ENCODE assay signal across 16 cellular contexts in the genomic region with DNA sequence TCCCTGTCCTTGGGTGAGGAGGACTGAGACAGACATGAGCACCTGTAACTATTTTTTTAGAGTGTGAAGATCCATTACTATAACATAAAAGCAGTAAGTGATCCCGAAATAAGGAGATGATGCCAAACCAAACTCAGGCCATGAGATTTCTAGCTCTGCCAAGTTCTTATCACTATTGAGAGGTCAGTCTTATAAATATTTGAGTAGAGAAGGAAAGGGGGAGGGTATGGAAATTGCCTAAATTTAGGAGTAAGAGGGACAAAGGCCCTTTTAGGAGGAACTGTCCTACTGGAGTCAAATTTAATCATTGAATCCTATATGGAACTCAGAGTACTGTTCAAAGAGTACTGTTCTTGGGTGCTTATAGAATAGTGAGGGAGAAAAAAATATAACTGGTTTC.
DNase-seq lines count a peak whose midpoint lies in the region; ATAC-seq and TF ChIP-seq lines count a peak whose summit lies in the region.
"Had no signal": no experiment of that assay in that cellular context is flagged by ENCODE, and none has a peak within 500 bp of the region (broad histone marks: within the 10 kb centered on the region; RNA-seq: fewer than 3 reads in every experiment).

No MANE protein-coding gene starts in this region.

- no peak overlapping the region for H3K4me3 ChIP-seq in Caco-2 (ENCODE audit: low read depth, low read length)
- H3K4me3 ChIP-seq in IMR-90 (ENCODE audit: insufficient read depth, low read depth, low read length) = no peak overlapping the region
- H3K4me3 ChIP-seq in mucosa of descending colon = no peak overlapping the region

- no peaks in the 10 kb centered on the region for H4K20me1 ChIP-seq in IMR-90 (ENCODE audit: insufficient read depth, low read length)

- H2BK5ac ChIP-seq in IMR-90 (ENCODE audit: low read depth, low read length, poor library complexity, severe bottlenecking) = no peak overlapping the region

- H3K27ac Mint-ChIP-seq in Caco-2 (ENCODE audit: unreplicated experiment) (peak overlapping the region; percentile 69), Calu3 (ENCODE audit: unreplicated experiment) (peak overlapping the region; percentile 83)
- H3K27ac Mint-ChIP-seq: CD4-positive, alpha-beta memory T cell had no signal

- in situ Hi-C loops in IMR-90 (cut with MboI; ENCODE audit: low sequenced_read_pairs) = no loop called here

- 0 out of 2 replicates have a peak overlapping the region, but pooled peaks have one; percentile 80 for H2AK5ac ChIP-seq in IMR-90 (ENCODE audit: low read depth, low read length)

- no peak overlapping the region for H3K4ac ChIP-seq in IMR-90 (ENCODE audit: low read depth, low read length)

- CTCF ChIA-PET in Caco-2 (lab: Charles Lee) (no interaction called here), Calu3 (lab: Charles Lee) (interaction anchor here (0.7 kb wide), 1 partner anchor 353 kb away, joined by 3 read pairs; no protein-coding TSS in a partner anchor), IMR-90 (lab: Yijun Ruan, JAX) (no interaction called here)

- H2AFZ ChIP-seq in IMR-90 (replicated peaks; ENCODE audit: low read length, poor library complexity) = no peak overlapping the region

- no TSS peak for BruUV-seq in Caco-2 (replicated peaks; lab: Mats Ljungman, UMichigan)
- no TSS peak for BruUV-seq in Calu3 (replicated peaks; lab: Mats Ljungman, UMichigan)
- no TSS peak for BruUV-seq in IMR-90 (replicated peaks; lab: Mats Ljungman, UMichigan)

- H3K27me3 ChIP-seq in Caco-2 (replicated peaks; ENCODE audit: control insufficient read depth, insufficient read depth, low read length) = no peaks in the 10 kb centered on the region
- no peaks in the 10 kb centered on the region for H3K27me3 ChIP-seq in IMR-90 (ENCODE audit: control insufficient read depth, insufficient read depth, low read length)

- H2BK120ac ChIP-seq in IMR-90 (ENCODE audit: low read depth, low read length) = no peak overlapping the region

- H3K9me3 Mint-ChIP-seq in Caco-2 (ENCODE audit: unreplicated experiment) (peaks cover 20% of the 10 kb centered on the region), Calu3 (ENCODE audit: low read depth, unreplicated experiment) (no peaks in the 10 kb centered on the region)

- no peak overlapping the region for H4K8ac ChIP-seq in IMR-90 (ENCODE audit: low read depth in 2 of 2, low read length in 2 of 2)

- no peak overlapping the region for H4K5ac ChIP-seq in IMR-90 (ENCODE audit: low read depth, low read length)

- H3K36me3 Mint-ChIP-seq in Caco-2 (ENCODE audit: insufficient read depth, unreplicated experiment) (peaks cover 12% of the 10 kb centered on the region), Calu3 (ENCODE audit: insufficient read depth, unreplicated experiment) (no peaks in the 10 kb centered on the region)
- H3K36me3 Mint-ChIP-seq: CD4-positive, alpha-beta memory T cell had no signal

- no peak overlapping the region for H2AK9ac ChIP-seq in IMR-90 (replicated peaks; ENCODE audit: low read depth, low read length, poor library complexity)

- DNase-seq in Caco-2 = no peak
- no peak for DNase-seq in Calu3
- no peak for DNase-seq in IMR-90
- DNase-seq in left lobe of liver (ENCODE audit: low spot score) = no peak
- no peak for DNase-seq in left cardiac atrium
- DNase-seq in mucosa of descending colon = no peak
- no peak for DNase-seq in DMS53 (lab: John Stamatoyannopoulos, UW)
- DNase-seq: C1 segment of cervical spinal cord; CD4-positive, alpha-beta memory T cell; COR-L47; DMS 273 treated with DMSO at 0.1 percent for 48 hours; DMS79 treated with DMSO at 0.1 percent for 48 hours; GF-D8; GOT3; H7 had no signal

- no peak overlapping the region for H4K91ac ChIP-seq in IMR-90 (ENCODE audit: insufficient read depth, low read depth, low read length)

- peaks cover 49% of the 10 kb centered on the region for H3K4me1 ChIP-seq in Caco-2
- H3K4me1 ChIP-seq in IMR-90 (ENCODE audit: control insufficient read depth, insufficient read depth, low read length) = peaks cover 6% of the 10 kb centered on the region
- H3K4me1 ChIP-seq in mucosa of descending colon (ENCODE audit: low read depth) = no peaks in the 10 kb centered on the region

- no peak for TF ChIP-seq POLR2A in IMR-90 (IDR thresholded peaks at IDR 0.05; ENCODE audit: low read depth, low read length)

- intact Hi-C loops in Caco-2 (cut with micrococcal nuclease; ENCODE audit: unreplicated experiment) (loop anchor here (10.0 kb wide), 1 partner anchor 423 kb away; no protein-coding TSS in a partner anchor), Calu3 (cut with micrococcal nuclease; ENCODE audit: unreplicated experiment) (loop anchor here (2.0 to 10.0 kb wide), 6 partner anchors 125 to 620 kb away; a partner anchor contains a TSS), IMR-90 (cut with micrococcal nuclease) (no loop called here), left cardiac atrium (cut with DNase I) (no loop called here), mucosa of descending colon (cut with DNase I, micrococcal nuclease) (no loop called here)

- H3K4me1 Mint-ChIP-seq in Caco-2 (ENCODE audit: low read depth, unreplicated experiment) (peaks cover 32% of the 10 kb centered on the region), Calu3 (ENCODE audit: low read depth, unreplicated experiment) (peaks cover 41% of the 10 kb centered on the region)
- H3K4me1 Mint-ChIP-seq: CD4-positive, alpha-beta memory T cell had no signal

- no peak for TF ChIP-seq CTCF in Caco-2 (IDR thresholded peaks at IDR 0.05; ENCODE audit: insufficient read depth in 1 of 2, low read depth in 1 of 2, low read length in 1 of 2, severe bottlenecking in 1 of 2, unreplicated experiment in 1 of 2)
- TF ChIP-seq CTCF in Calu3 (IDR thresholded peaks at IDR 0.05; ENCODE audit: unreplicated experiment) = no peak
- no peak for TF ChIP-seq CTCF in IMR-90 (conservative IDR thresholded peaks at IDR 0.05; ENCODE audit: low read depth, low read length)
- TF ChIP-seq CTCF in mucosa of descending colon (IDR thresholded peaks at IDR 0.05) = no peak

- H3K27ac ChIP-seq in IMR-90 (ENCODE audit: insufficient read depth, low read length) = no peak overlapping the region

- H3K4me3 Mint-ChIP-seq in Caco-2 (ENCODE audit: unreplicated experiment) (no peak overlapping the region), Calu3 (ENCODE audit: low read depth, unreplicated experiment) (peak overlapping the region; percentile 18)
- H3K4me3 Mint-ChIP-seq: CD4-positive, alpha-beta memory T cell had no signal

- H2BK15ac ChIP-seq in IMR-90 (ENCODE audit: low read depth, low read length) = no peak overlapping the region; the same call in 2 of the 3 replicates

- dilution Hi-C loops in IMR-90 (cut with HindIII; ENCODE audit: low sequenced_read_pairs, unreplicated experiment) = no loop called here

- no peaks in the 10 kb centered on the region; the same call in 1 of the 2 replicates for H3K9me3 ChIP-seq in Caco-2
- H3K9me3 ChIP-seq in IMR-90 (ENCODE audit: control insufficient read depth, insufficient read depth, low read length) = no peaks in the 10 kb centered on the region
- H3K9me3 ChIP-seq in mucosa of descending colon = no peaks in the 10 kb centered on the region

- H3K27me3 Mint-ChIP-seq in Caco-2 (ENCODE audit: insufficient read depth, unreplicated experiment) = no peaks in the 10 kb centered on the region
- H3K27me3 Mint-ChIP-seq in Calu3 (ENCODE audit: unreplicated experiment) = no peaks in the 10 kb centered on the region
- H3K27me3 Mint-ChIP-seq: CD4-positive, alpha-beta memory T cell had no signal

- no peak overlapping the region for H3K23ac ChIP-seq in IMR-90 (ENCODE audit: low read depth, low read length)

- ATAC-seq in IMR-90 (ENCODE audit: low read depth) (no peak), left lobe of liver (peak; percentile 74), left cardiac atrium (no peak), mucosa of descending colon (no peak)
- ATAC-seq: HCT116 had no signal

- POLR2A ChIA-PET in Caco-2 (lab: Charles Lee) (no interaction called here), IMR-90 (lab: Charles Lee; ENCODE audit: unreplicated experiment) (no interaction called here)

- TF ChIP-seq RAD21 in IMR-90 (IDR thresholded peaks at IDR 0.05; ENCODE audit: low read length) = no peak

- no peak overlapping the region for H3K9ac ChIP-seq in IMR-90 (ENCODE audit: low read depth, low read length)

- no peak overlapping the region for H3K56ac ChIP-seq in IMR-90 (ENCODE audit: extremely low read depth, insufficient read depth, low read length)

- no peak overlapping the region for H3K14ac ChIP-seq in IMR-90 (replicated peaks; ENCODE audit: low read depth, low read length)

- no peak overlapping the region for H3K4me2 ChIP-seq in IMR-90 (ENCODE audit: low read depth, low read length)

- H3K36me3 ChIP-seq in Caco-2 (ENCODE audit: control insufficient read depth, insufficient read depth, low read length) (no peaks in the 10 kb centered on the region), IMR-90 (ENCODE audit: control insufficient read depth, insufficient read depth, low read length) (no peaks in the 10 kb centered on the region), mucosa of descending colon (ENCODE audit: low read depth) (no peaks in the 10 kb centered on the region)

- H2BK20ac ChIP-seq in IMR-90 (ENCODE audit: low read depth, low read length) = no peak overlapping the region; the same call in none of the 2 replicates

- peak overlapping the region; percentile 74; the same call in 1 of the 2 replicates for H3K18ac ChIP-seq in IMR-90 (ENCODE audit: low read depth, low read length)

- H3K79me1 ChIP-seq in IMR-90 (ENCODE audit: low read depth in 1 of 2, low read length in 2 of 2) = no peaks in the 10 kb centered on the region

- WGBS in IMR-90 (ENCODE audit: extremely low coverage in 2 of 2, insufficient read length in 1 of 2), 2 experiments = no CpG with 5 or more reads among the region's 1 CpG

- no peaks in the 10 kb centered on the region for H3K9me1 ChIP-seq in IMR-90 (ENCODE audit: insufficient read depth, low read length)

TF ChIP-seq in IMR-90, 13 proteins besides CTCF, POLR2A, EP300 and RAD21:
- no peak for TF ChIP-seq CHD1 (IDR thresholded peaks at IDR 0.05; ENCODE audit: low read depth, low read length)
- TF ChIP-seq BHLHE40 (IDR thresholded peaks at IDR 0.05; ENCODE audit: low read depth, low read length) = no peak
- no peak for TF ChIP-seq SMC3 (IDR thresholded peaks at IDR 0.05; ENCODE audit: low read depth, low read length)
- TF ChIP-seq MXI1 (IDR thresholded peaks at IDR 0.05; ENCODE audit: borderline replicate concordance, low read depth, low read length) = no peak
- TF ChIP-seq MAZ (IDR thresholded peaks at IDR 0.05; ENCODE audit: borderline replicate concordance, low read depth, low read length) = no peak
- TF ChIP-seq NFE2L2 (IDR thresholded peaks at IDR 0.05; ENCODE audit: low read depth, low read length) = no peak
- no peak for TF ChIP-seq FOS (IDR thresholded peaks at IDR 0.05; ENCODE audit: low read depth, low read length)

Comparison
In these comparisons a context has a peak if more than half of its experiments do, and no peak if none do; other contexts are left out.
1. intact Hi-C loops: an anchor here in Caco-2 (10.0 kb wide) and Calu3 (2.0 to 10.0 kb wide); none called in IMR-90, left cardiac atrium and mucosa of descending colon.